2 cellular contexts compared by ENCODE assay signal in genomic region chr20:949717-950116, GRCh38.
TF ChIP-seq lines count a peak whose summit lies in the region.

No MANE protein-coding gene starts in this region.

TF ChIP-seq in HepG2, 621 proteins besides CTCF, POLR2A, EP300 and RAD21:
- TF ChIP-seq HES4 (CRISPR knock-in tag; IDR thresholded peaks at IDR 0.05; ENCODE audit: borderline replicate concordance) (0 out of 2 replicates have a peak, but pooled peaks have one; percentile 14), MIER2 (CRISPR knock-in tag; IDR thresholded peaks at IDR 0.05) (no peak), TFDP2 (CRISPR knock-in tag; IDR thresholded peaks at IDR 0.05) (no peak), ZNF891 (CRISPR knock-in tag; IDR thresholded peaks at IDR 0.05) (no peak), CSRNP2 (CRISPR knock-in tag; conservative IDR thresholded peaks at IDR 0.05; ENCODE audit: low read depth) (no peak)

TF ChIP-seq in GM12891, 5 proteins besides CTCF, POLR2A, EP300 and RAD21:
- TF ChIP-seq TAF1 (IDR thresholded peaks at IDR 0.05; ENCODE audit: low read depth, low read length) (no peak), PAX5 (IDR thresholded peaks at IDR 0.05; ENCODE audit: insufficient read depth, low read length, severe bottlenecking) (no peak), SPI1 (IDR thresholded peaks at IDR 0.05; ENCODE audit: low read depth, low read length) (no peak), POU2F2 (IDR thresholded peaks at IDR 0.05; ENCODE audit: low read depth, low read length) (no peak), POLR2AphosphoS5 (IDR thresholded peaks at IDR 0.05; ENCODE audit: low read depth, low read length) (no peak)
TF ChIP-seq in GM12891: peak in this region for 0.
